Comparison of ENCODE assay signal across 8 cellular contexts in the genomic region with DNA sequence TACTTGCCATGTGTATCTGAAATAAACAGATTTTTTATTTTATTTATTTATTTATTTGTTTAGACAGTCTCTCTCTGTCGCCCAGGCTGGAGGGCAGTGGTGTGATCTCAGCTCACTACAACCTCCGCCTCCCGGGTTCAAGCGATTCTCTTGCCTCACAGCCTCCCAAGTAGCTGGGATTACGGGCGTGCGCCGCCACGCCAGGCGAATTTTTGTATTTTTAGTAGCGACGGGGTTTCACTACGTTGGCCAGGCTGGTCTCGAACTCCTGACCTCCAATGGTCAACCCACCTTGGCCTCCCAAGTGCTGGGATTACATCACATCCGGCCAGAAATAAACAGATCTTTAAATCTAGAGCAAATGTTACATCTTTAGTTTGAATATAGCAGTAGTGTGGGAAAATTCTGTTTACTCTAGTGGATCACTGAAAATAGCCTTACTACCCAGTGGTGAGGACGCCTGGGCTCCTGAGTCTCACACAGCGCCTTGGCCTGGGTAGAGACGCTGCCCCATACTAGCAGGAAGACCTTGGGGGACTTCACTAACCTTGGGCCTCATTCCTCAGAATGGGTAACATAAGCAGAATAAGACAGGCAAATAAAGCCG. TPM values are rescaled to one million over a fixed set of nuclear protein-coding genes. Genes with fewer than 3 reads are reported as not detected.
DNase-seq lines count a peak whose midpoint lies in the region; ATAC-seq, FAIRE-seq and TF ChIP-seq lines count a peak whose summit lies in the region.

No MANE protein-coding gene starts in this region.

- H3K36me3 ChIP-seq in MG63, result peaks cover 64% of the 10 kb centered on the region
- H3K36me3 ChIP-seq in adrenal gland (replicated peaks in 1 of 2), result peaks cover 0 to 20% of the 10 kb centered on the region in 2 donors
- peaks cover 11% of the 10 kb centered on the region in 2 experiments for H3K36me3 ChIP-seq in keratinocyte (ENCODE audit: control insufficient read depth in 2 of 2, extremely low read depth in 1 of 2, insufficient read depth in 2 of 2, low read length in 2 of 2)
- peaks cover 13 to 31% (median 30%) of the 10 kb centered on the region in 4 donors for H3K36me3 ChIP-seq in stomach

- ATAC-seq in GM18858 (IDR thresholded peaks at IDR 0.05; ENCODE audit: unreplicated experiment), result no peak
- ATAC-seq in GM18868 (IDR thresholded peaks at IDR 0.05; ENCODE audit: unreplicated experiment), result no peak

- no peak for FAIRE-seq in keratinocyte (lab: Jason Lieb, UNC)

- H3K4me1 ChIP-seq in adrenal gland (replicated peaks in 1 of 2), result peaks cover 31 to 35% of the 10 kb centered on the region in 2 donors
- peaks cover 16% of the 10 kb centered on the region for H3K4me1 ChIP-seq in keratinocyte (ENCODE audit: control insufficient read depth, extremely low read depth, insufficient read depth, low read length)
- H3K4me1 ChIP-seq in stomach, result peaks cover 22 to 61% (median 41%) of the 10 kb centered on the region in 4 donors

- DNase-seq in ELR (ENCODE audit: low read depth) (peak; percentile 45), MG63 (peak; percentile 26), adrenal gland (no peak), keratinocyte (ENCODE audit: low read depth, low spot score) (no peak), stomach (no peak)
- no peak for DNase-seq in stimulated activated CD4-positive, alpha-beta T cell treated with anti-CD3 and anti-CD28 coated beads, Interleukin-12 subunit alpha, Interleukin-12 subunit beta, amount 100 ng/mL, for 4 hours

- H3K9me3 ChIP-seq in MG63 (no peaks in the 10 kb centered on the region), adrenal gland (replicated peaks in 1 of 3) (no peaks in the 10 kb centered on the region), keratinocyte (ENCODE audit: control insufficient read depth, low read depth, low read length) (no peaks in the 10 kb centered on the region), stomach (no peaks in the 10 kb centered on the region)

- no peaks in the 10 kb centered on the region for H3K27me3 ChIP-seq in MG63
- H3K27me3 ChIP-seq in adrenal gland, result no peaks in the 10 kb centered on the region
- H3K27me3 ChIP-seq in keratinocyte (ENCODE audit: control insufficient read depth, extremely low read depth, insufficient read depth, low read length), result no peaks in the 10 kb centered on the region
- H3K27me3 ChIP-seq in stomach, result no peaks in the 10 kb centered on the region

- H3K27ac ChIP-seq in adrenal gland, result peak overlapping the region; percentile 97 to 100 (median 99)
- peak overlapping the region; percentile 98 for H3K27ac ChIP-seq in keratinocyte (ENCODE audit: control insufficient read depth, insufficient read depth, low read length)
- H3K27ac ChIP-seq in stomach, result peak overlapping the region; percentile 85 to 99 (median 99)

- peaks cover 84% of the 10 kb centered on the region for H3K79me2 ChIP-seq in keratinocyte (ENCODE audit: control insufficient read depth, insufficient read depth, low read length)

- peak overlapping the region; percentile 91 for H3K4me3 ChIP-seq in MG63
- H3K4me3 ChIP-seq in adrenal gland, result peak overlapping the region in 3 of 4 donors; percentile 19 to 69 (median 53)
- peak overlapping the region; percentile 75 to 97 (median 81) for H3K4me3 ChIP-seq in keratinocyte (ENCODE audit: control insufficient read depth in 2 of 3, extremely low read depth in 1 of 3, insufficient read depth in 2 of 3, low read depth in 1 of 3, low read length in 3 of 3)
- peak overlapping the region; percentile 70 to 81 (median 78) for H3K4me3 ChIP-seq in stomach

- WGBS in adrenal gland, 4 donors, result 40 to 56% (median 47%) methylated on average over 19 of the region's 19 CpGs
- 37 to 45% (median 39%) methylated on average over 19 of the region's 19 CpGs for WGBS in stomach, 5 donors

- dilution Hi-C loops in keratinocyte (cut with MboI; ENCODE audit: extremely low pct_ligation_motif_present, low sequenced_read_pairs), result no loop called here

- peaks cover 5% of the 10 kb centered on the region for H4K20me1 ChIP-seq in keratinocyte (ENCODE audit: control insufficient read depth, extremely low read depth, insufficient read depth, low read length)

- peak overlapping the region; percentile 98 for H3K9ac ChIP-seq in keratinocyte (ENCODE audit: control insufficient read depth, extremely low read depth, insufficient read depth, low read length)

- no peak for TF ChIP-seq CTCF in adrenal gland (IDR thresholded peaks at IDR 0.05)
- no peak for TF ChIP-seq CTCF in keratinocyte (optimal IDR thresholded peaks at IDR 0.05 in 1 of 3, IDR thresholded peaks at IDR 0.05 in 1 of 3, conservative IDR thresholded peaks at IDR 0.05 in 1 of 3; ENCODE audit: extremely low read depth in 1 of 3, insufficient read depth in 2 of 3, low read length in 3 of 3)
- TF ChIP-seq CTCF in stomach (IDR thresholded peaks at IDR 0.05), result no peak

- H3K4me2 ChIP-seq in keratinocyte (ENCODE audit: control insufficient read depth, extremely low read depth, insufficient read depth, low read depth, low read length), result peak overlapping the region; percentile 89

- intact Hi-C loops in adrenal gland (cut with DNase I) (no loop called here), stomach (cut with DNase I; ENCODE audit: low total_unique reads) (no loop called here)

- TF ChIP-seq POLR2A in adrenal gland (IDR thresholded peaks at IDR 0.05) (no peak), stomach (IDR thresholded peaks at IDR 0.05) (no peak)

- no peak for TF ChIP-seq EP300 in stomach (IDR thresholded peaks at IDR 0.05)

- peak overlapping the region; percentile 23 for H2AFZ ChIP-seq in keratinocyte (ENCODE audit: control insufficient read depth, low read length)

- no peaks in the 10 kb centered on the region for H3K9me1 ChIP-seq in keratinocyte (ENCODE audit: control insufficient read depth, extremely low read depth, insufficient read depth, low read length)

RNA-seq across cellular contexts. Expression of gene GART, which starts 0.7 kb away (rescaled TPM):
- 52.3 and 55.3 TPM in 2 replicates for total RNA-seq in MG63 (2014; rRNA removed; shearing (Covaris generic); ENCODE audit: low replicate concordance)
- total RNA-seq in adrenal gland (10 to 100 TPM; 41.6 to 71.4 (median 60.7) TPM), stomach (100 to 1,000 TPM in 2 of 5 donors, 10 to 100 TPM in 2, 1 to 10 TPM in 1; 4.1 to 126 (median 85.1) TPM)
- polyA plus RNA-seq in adrenal gland (10 to 100 TPM; 15.1 to 80.8 (median 17.5) TPM), keratinocyte (26.8 to 50.3 TPM (median 31.1 TPM) in 3 replicates), stomach (10 to 100 TPM; 15.5 to 20.8 (median 19.5) TPM)
- 52.1 TPM for polyA plus RNA-seq in keratinocyte (2011; ENCODE audit: low read depth)
- polyA plus RNA-seq in keratinocyte (2011; cell fraction: cytosol; rRNA removed), result 27.2 and 38.9 TPM in 2 replicates
- polyA plus RNA-seq in keratinocyte (2011; cell fraction: nucleus; rRNA removed), result 52.5 and 54.9 TPM in 2 replicates
- 46.1 and 81.1 TPM in 2 replicates for polyA plus RNA-seq in keratinocyte (2012; ENCODE audit: low replicate concordance)
- polyA minus RNA-seq in keratinocyte, result 18.9 to 50.7 TPM (median 31.3 TPM) in 3 replicates
- polyA minus RNA-seq in keratinocyte (2011; cell fraction: cytosol; rRNA and poly(A)+ RNA removed), result 17.6 TPM
- 32.1 and 57.4 TPM in 2 replicates for polyA minus RNA-seq in keratinocyte (2011; cell fraction: nucleus; rRNA and poly(A)+ RNA removed)

RNA-seq across cellular contexts. Expression of gene SON, which starts 1.6 kb away (rescaled TPM):
- total RNA-seq in MG63 (2014; rRNA removed; shearing (Covaris generic); ENCODE audit: low replicate concordance), result 83.7 and 124 TPM in 2 replicates
- total RNA-seq in adrenal gland, result 100 to 1,000 TPM; 128 to 263 (median 208) TPM
- polyA plus RNA-seq in adrenal gland, result 100 to 1,000 TPM; 246 to 386 (median 284) TPM
- polyA plus RNA-seq in keratinocyte, result 67.9 to 104 TPM (median 96.0 TPM) in 3 replicates
- polyA plus RNA-seq in keratinocyte (2011; ENCODE audit: low read depth), result 274 TPM
- polyA plus RNA-seq in keratinocyte (2011; cell fraction: cytosol; rRNA removed), result 15.4 and 24.6 TPM in 2 replicates
- polyA plus RNA-seq in keratinocyte (2011; cell fraction: nucleus; rRNA removed), result 277 and 391 TPM in 2 replicates
- polyA plus RNA-seq in keratinocyte (2012; ENCODE audit: low replicate concordance), result 149 and 192 TPM in 2 replicates
- 174 to 262 TPM (median 212 TPM) in 3 replicates for polyA minus RNA-seq in keratinocyte
- polyA minus RNA-seq in keratinocyte (2011; cell fraction: cytosol; rRNA and poly(A)+ RNA removed), result 32.8 TPM
- polyA minus RNA-seq in keratinocyte (2011; cell fraction: nucleus; rRNA and poly(A)+ RNA removed), result 292 and 449 TPM in 2 replicates
- total RNA-seq in stomach, result 100 to 1,000 TPM; 187 to 351 (median 237) TPM
- polyA plus RNA-seq in stomach, result 100 to 1,000 TPM in 2 of 3 donors, 10 to 100 TPM in 1; 31.8 to 419 (median 108) TPM

RNA-seq across cellular contexts. Expression of gene DONSON, which starts 47.3 kb away (rescaled TPM):
- total RNA-seq in MG63 (2014; rRNA removed; shearing (Covaris generic); ENCODE audit: low replicate concordance), result 29.4 and 32.0 TPM in 2 replicates
- 1 to 10 TPM; 3.3 to 7.7 (median 4.6) TPM for total RNA-seq in adrenal gland
- polyA plus RNA-seq in adrenal gland, result 10 to 100 TPM in 2 of 3 donors, 1 to 10 TPM in 1; 8.2 to 34.3 (median 12.1) TPM
- 9.9 to 17.0 TPM (median 12.7 TPM) in 3 replicates for polyA plus RNA-seq in keratinocyte
- 3.9 TPM for polyA plus RNA-seq in keratinocyte (2011; ENCODE audit: low read depth)
- 6.1 and 10.4 TPM in 2 replicates for polyA plus RNA-seq in keratinocyte (2011; cell fraction: cytosol; rRNA removed)
- 19.5 and 20.7 TPM in 2 replicates for polyA plus RNA-seq in keratinocyte (2011; cell fraction: nucleus; rRNA removed)
- polyA plus RNA-seq in keratinocyte (2012; ENCODE audit: low replicate concordance), result 10.5 and 12.4 TPM in 2 replicates
- 2.8 to 11.2 TPM (median 4.1 TPM) in 3 replicates for polyA minus RNA-seq in keratinocyte
- polyA minus RNA-seq in keratinocyte (2011; cell fraction: cytosol; rRNA and poly(A)+ RNA removed), result 6.9 TPM
- 3.5 and 7.4 TPM in 2 replicates for polyA minus RNA-seq in keratinocyte (2011; cell fraction: nucleus; rRNA and poly(A)+ RNA removed)
- total RNA-seq in stomach, result 10 to 100 TPM in 3 of 5 donors, 1 to 10 TPM in 1, under 1 TPM in 1; 0.58 to 72.4 (median 19.1) TPM
- 10 to 100 TPM in 1 of 3 donors, 1 to 10 TPM in 2; 5.9 to 13.1 (median 6.3) TPM for polyA plus RNA-seq in stomach

RNA-seq across cellular contexts. Expression of gene DNAJC28, which starts 49.7 kb away (rescaled TPM):
- total RNA-seq in MG63 (2014; rRNA removed; shearing (Covaris generic); ENCODE audit: low replicate concordance), result 0.72 and 1.1 TPM in 2 replicates
- 1 to 10 TPM; 2.4 to 6.6 (median 3.8) TPM for total RNA-seq in adrenal gland
- polyA plus RNA-seq in adrenal gland, result 1 to 10 TPM; 2.4 to 6.8 (median 3.3) TPM
- polyA plus RNA-seq in keratinocyte, result 0.91 to 1.4 TPM (median 1.1 TPM) in 3 replicates
- 2.2 TPM for polyA plus RNA-seq in keratinocyte (2011; ENCODE audit: low read depth)
- 0.74 and 1.2 TPM in 2 replicates for polyA plus RNA-seq in keratinocyte (2011; cell fraction: cytosol; rRNA removed)
- 1.1 and 1.7 TPM in 2 replicates for polyA plus RNA-seq in keratinocyte (2011; cell fraction: nucleus; rRNA removed)
- 0.63 and 0.79 TPM in 2 replicates for polyA plus RNA-seq in keratinocyte (2012; ENCODE audit: low replicate concordance)
- 0.30 to 1.1 TPM in 2 of 3 replicates, not detected in the other for polyA minus RNA-seq in keratinocyte
- polyA minus RNA-seq in keratinocyte (2011; cell fraction: cytosol; rRNA and poly(A)+ RNA removed), result 0.77 TPM
- not detected in 2 replicates for polyA minus RNA-seq in keratinocyte (2011; cell fraction: nucleus; rRNA and poly(A)+ RNA removed)
- 1 to 10 TPM in 1 of 5 donors, under 1 TPM in 3, not detected in 1; 0.43 to 1.1 (median 0.74) TPM for total RNA-seq in stomach
- 1 to 10 TPM; 1.2 to 4.3 (median 1.7) TPM for polyA plus RNA-seq in stomach

Comparison
In these comparisons a context has a peak if more than half of its experiments do, and no peak if none do; other contexts are left out.
1. DNase-seq: peak in ELR (single experiment) and MG63 (single experiment); none in adrenal gland (0 of 7), keratinocyte (single experiment), stomach (single experiment) and stimulated activated CD4-positive, alpha-beta T cell treated with anti-CD3 and anti-CD28 coated beads, Interleukin-12 subunit alpha, Interleukin-12 subunit beta, amount 100 ng/mL, for 4 hours (single experiment).
2. Peak in every context shown above with its lines, with median percentiles within 50 percentile points of each other: H3K4me3 ChIP-seq and H3K27ac ChIP-seq.